1 cellular context compared by ENCODE assay signal in the genomic region with DNA sequence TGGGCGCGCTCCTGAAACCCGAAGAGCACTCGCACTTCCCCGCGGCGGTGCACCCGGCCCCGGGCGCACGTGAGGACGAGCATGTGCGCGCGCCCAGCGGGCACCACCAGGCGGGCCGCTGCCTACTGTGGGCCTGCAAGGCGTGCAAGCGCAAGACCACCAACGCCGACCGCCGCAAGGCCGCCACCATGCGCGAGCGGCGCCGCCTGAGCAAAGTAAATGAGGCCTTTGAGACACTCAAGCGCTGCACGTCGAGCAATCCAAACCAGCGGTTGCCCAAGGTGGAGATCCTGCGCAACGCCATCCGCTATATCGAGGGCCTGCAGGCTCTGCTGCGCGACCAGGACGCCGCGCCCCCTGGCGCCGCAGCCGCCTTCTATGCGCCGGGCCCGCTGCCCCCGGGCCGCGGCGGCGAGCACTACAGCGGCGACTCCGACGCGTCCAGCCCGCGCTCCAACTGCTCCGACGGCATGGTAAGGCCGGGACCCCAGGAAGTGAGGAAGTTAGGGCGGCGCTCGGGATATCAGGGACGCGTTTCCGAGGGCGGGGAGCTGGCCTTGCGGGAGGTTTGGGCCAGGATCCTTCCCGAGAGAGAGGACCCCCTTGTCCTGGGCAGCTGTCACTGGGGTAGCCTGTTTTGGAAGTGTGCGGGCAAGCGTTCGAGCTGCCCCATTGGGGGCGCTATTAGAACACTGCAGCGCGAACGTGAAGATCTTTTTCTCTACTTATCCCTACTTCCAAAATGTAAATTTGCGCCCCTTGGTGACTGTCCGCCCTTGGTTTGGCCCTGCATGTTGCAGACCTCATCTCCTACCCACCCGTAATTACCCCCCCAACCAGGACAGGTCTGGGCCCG.
TF ChIP-seq lines count a peak whose summit lies in the region.

No MANE protein-coding gene starts in this region.

TF ChIP-seq in HCT116, 20 proteins besides CTCF, POLR2A, EP300 and RAD21 (continued from another document):
- no peak for TF ChIP-seq EGR1 (IDR thresholded peaks at IDR 0.05; ENCODE audit: low read depth)
- no peak for TF ChIP-seq SIN3A (IDR thresholded peaks at IDR 0.05; ENCODE audit: low read depth)
- TF ChIP-seq ZFX (IDR thresholded peaks at IDR 0.05), result no peak
- TF ChIP-seq, protein P1, sequence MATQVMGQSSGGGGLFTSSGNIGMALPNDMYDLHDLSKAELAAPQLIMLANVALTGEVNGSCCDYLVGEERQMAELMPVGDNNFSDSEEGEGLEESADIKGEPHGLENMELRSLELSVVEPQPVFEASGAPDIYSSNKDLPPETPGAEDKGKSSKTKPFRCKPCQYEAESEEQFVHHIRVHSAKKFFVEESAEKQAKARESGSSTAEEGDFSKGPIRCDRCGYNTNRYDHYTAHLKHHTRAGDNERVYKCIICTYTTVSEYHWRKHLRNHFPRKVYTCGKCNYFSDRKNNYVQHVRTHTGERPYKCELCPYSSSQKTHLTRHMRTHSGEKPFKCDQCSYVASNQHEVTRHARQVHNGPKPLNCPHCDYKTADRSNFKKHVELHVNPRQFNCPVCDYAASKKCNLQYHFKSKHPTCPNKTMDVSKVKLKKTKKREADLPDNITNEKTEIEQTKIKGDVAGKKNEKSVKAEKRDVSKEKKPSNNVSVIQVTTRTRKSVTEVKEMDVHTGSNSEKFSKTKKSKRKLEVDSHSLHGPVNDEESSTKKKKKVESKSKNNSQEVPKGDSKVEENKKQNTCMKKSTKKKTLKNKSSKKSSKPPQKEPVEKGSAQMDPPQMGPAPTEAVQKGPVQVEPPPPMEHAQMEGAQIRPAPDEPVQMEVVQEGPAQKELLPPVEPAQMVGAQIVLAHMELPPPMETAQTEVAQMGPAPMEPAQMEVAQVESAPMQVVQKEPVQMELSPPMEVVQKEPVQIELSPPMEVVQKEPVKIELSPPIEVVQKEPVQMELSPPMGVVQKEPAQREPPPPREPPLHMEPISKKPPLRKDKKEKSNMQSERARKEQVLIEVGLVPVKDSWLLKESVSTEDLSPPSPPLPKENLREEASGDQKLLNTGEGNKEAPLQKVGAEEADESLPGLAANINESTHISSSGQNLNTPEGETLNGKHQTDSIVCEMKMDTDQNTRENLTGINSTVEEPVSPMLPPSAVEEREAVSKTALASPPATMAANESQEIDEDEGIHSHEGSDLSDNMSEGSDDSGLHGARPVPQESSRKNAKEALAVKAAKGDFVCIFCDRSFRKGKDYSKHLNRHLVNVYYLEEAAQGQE (IDR thresholded peaks at IDR 0.05; ENCODE audit: low read depth), result no peak
- no peak for TF ChIP-seq JUND (IDR thresholded peaks at IDR 0.05)
- no peak for TF ChIP-seq TCF7L2 (IDR thresholded peaks at IDR 0.05; ENCODE audit: borderline replicate concordance, extremely low read depth, insufficient read depth, insufficient read length)
- TF ChIP-seq CBX3 (IDR thresholded peaks at IDR 0.05; ENCODE audit: low read depth), result no peak
